In genomic region chr7:131057524-131058065, GRCh38 we compare ENCODE assay signal across 8 cellular contexts.
DNase-seq lines count a peak whose midpoint lies in the region; ATAC-seq, FAIRE-seq and TF ChIP-seq lines count a peak whose summit lies in the region.

No MANE protein-coding gene starts in this region.

- H3K79me2 ChIP-seq in SK-N-SH (ENCODE audit: insufficient read depth): peaks cover 40% of the 10 kb centered on the region

- H3K4me3 ChIP-seq in SK-N-SH (ENCODE audit: low read depth in 2 of 2, low read length in 1 of 2): no peak overlapping the region

- no peak overlapping the region for H3K4me2 ChIP-seq in SK-N-SH

- H3K36me3 Mint-ChIP-seq in naive thymus-derived CD8-positive, alpha-beta T cell: peaks cover 0 to 10% (median 2%) of the 10 kb centered on the region in 3 donors

- WGBS in SK-N-SH (ENCODE audit: low lambda C conversion rate): 40% methylated on average over 2 of the region's 2 CpGs

- H3K27me3 Mint-ChIP-seq in naive thymus-derived CD8-positive, alpha-beta T cell: no peaks in the 10 kb centered on the region

- peaks cover under 1% of the 10 kb centered on the region; the same call in 1 of the 2 replicates for H3K9me2 ChIP-seq in SK-N-SH

- no peak for FAIRE-seq in D721Med (lab: Jason Lieb, UNC)

- TF ChIP-seq EP300 in SK-N-SH (IDR thresholded peaks at IDR 0.05; ENCODE audit: borderline replicate concordance in 1 of 2, low read depth in 1 of 2, low read length in 1 of 2): no peak

- no peaks in the 10 kb centered on the region; a peak in 1 of 4 replicates for H3K4me1 ChIP-seq in SK-N-SH (ENCODE audit: control insufficient read depth in 1 of 2, insufficient read depth in 2 of 2, low read depth in 1 of 2, low read length in 1 of 2)

- peaks cover 0 to 1% (median 0%) of the 10 kb centered on the region in 9 donors for H3K9me3 Mint-ChIP-seq in naive thymus-derived CD8-positive, alpha-beta T cell

- 0 out of 2 replicates have a peak, but pooled peaks cover under 1% of the 10 kb centered on the region for H3K9me3 ChIP-seq in SK-N-SH

- no peak overlapping the region for H3K27ac ChIP-seq in SK-N-SH (ENCODE audit: low read depth in 2 of 2, low read length in 1 of 2)

- peaks cover under 1% of the 10 kb centered on the region for H3F3A ChIP-seq in SK-N-SH (replicated peaks; ENCODE audit: insufficient read depth)

- no peak overlapping the region for H2AFZ ChIP-seq in SK-N-SH (ENCODE audit: low read depth)

- H3K4me1 Mint-ChIP-seq in naive thymus-derived CD8-positive, alpha-beta T cell: peaks cover 33 to 83% (median 74%) of the 10 kb centered on the region in 4 donors

- no peak for TF ChIP-seq RAD21 in SK-N-SH (IDR thresholded peaks at IDR 0.05; ENCODE audit: low read length)

- H3K36me3 ChIP-seq in SK-N-SH (replicated peaks in 1 of 2; ENCODE audit: control insufficient read depth in 1 of 2, insufficient read depth in 2 of 2, low read length in 1 of 2): peaks cover 0 to 17% of the 10 kb centered on the region in 2 experiments

- no peak overlapping the region for H3K9ac ChIP-seq in SK-N-SH

- H3K27me3 ChIP-seq in SK-N-SH (ENCODE audit: insufficient read depth): no peaks in the 10 kb centered on the region

- TF ChIP-seq CTCF in D721Med (IDR thresholded peaks at IDR 0.05; ENCODE audit: insufficient read depth, missing control alignments): no peak
- no peak for TF ChIP-seq CTCF in SK-N-SH (IDR thresholded peaks at IDR 0.05)

- CTCF ChIA-PET in SK-N-SH (lab: Yijun Ruan, JAX): interaction anchor here (1.0 to 10.9 kb wide), 4 partner anchors 11 to 78 kb away, joined by 3 to 74 read pairs (median 38); no protein-coding TSS in a partner anchor

- peak; percentile 37 for DNase-seq in activated naive CD4-positive, alpha-beta T cell treated with anti-CD3 and anti-CD28 coated beads, Interleukin-2, amount 50 U/mL, for 16 hours
- DNase-seq in naive thymus-derived CD8-positive, alpha-beta T cell: peak in 3 of 10 donors; percentile 52 to 60 (median 59)
- no peak for DNase-seq in cerebellar cortex (ENCODE audit: low spot score)
- DNase-seq in GDM1 (lab: John Stamatoyannopoulos, UW): no peak
- DNase-seq in D721Med (ENCODE audit: insufficient read length, low spot score): no peak
- DNase-seq in SK-N-SH: no peak

- POLR2A ChIA-PET in naive thymus-derived CD8-positive, alpha-beta T cell (lab: Charles Lee): interaction anchor here (0.6 to 2.2 kb wide), 5 partner anchors 10 to 132 kb away, joined by 3 to 9 read pairs (median 5); no protein-coding TSS in a partner anchor
- POLR2A ChIA-PET in SK-N-SH (lab: Yijun Ruan, JAX): no interaction called here

- peak overlapping the region; percentile 94 to 100 (median 97) for H3K27ac Mint-ChIP-seq in naive thymus-derived CD8-positive, alpha-beta T cell

- peaks cover 6% of the 10 kb centered on the region; the same call in 1 of the 2 replicates for H4K20me1 ChIP-seq in SK-N-SH (ENCODE audit: insufficient read depth)

- ATAC-seq in GM18498 (IDR thresholded peaks at IDR 0.05; ENCODE audit: unreplicated experiment) (peak; percentile 40), HG03064 (IDR thresholded peaks at IDR 0.05; ENCODE audit: low read depth, unreplicated experiment) (peak; percentile 54)
- peak; percentile 56 to 83 for ATAC-seq in naive thymus-derived CD8-positive, alpha-beta T cell

- peak overlapping the region; percentile 62 to 89 (median 82) for H3K4me3 Mint-ChIP-seq in naive thymus-derived CD8-positive, alpha-beta T cell

TF ChIP-seq in SK-N-SH, 30 proteins besides CTCF, POLR2A, EP300 and RAD21:
- TF ChIP-seq RFX5 (IDR thresholded peaks at IDR 0.05; ENCODE audit: low read length) (no peak), EZH2phosphoT487 (IDR thresholded peaks at IDR 0.05; ENCODE audit: borderline replicate concordance, low read depth) (no peak), FOXJ3 (CRISPR knock-in tag; IDR thresholded peaks at IDR 0.05) (no peak), TCF12 (IDR thresholded peaks at IDR 0.05) (no peak), CHD2 (IDR thresholded peaks at IDR 0.05; ENCODE audit: low read length, partially characterized antibody) (no peak), USF2 (IDR thresholded peaks at IDR 0.05; ENCODE audit: borderline replicate concordance, low read depth, low read length) (no peak), TAF1 (IDR thresholded peaks at IDR 0.05; ENCODE audit: borderline replicate concordance, low read depth, low read length) (no peak)
